In the genomic region with DNA sequence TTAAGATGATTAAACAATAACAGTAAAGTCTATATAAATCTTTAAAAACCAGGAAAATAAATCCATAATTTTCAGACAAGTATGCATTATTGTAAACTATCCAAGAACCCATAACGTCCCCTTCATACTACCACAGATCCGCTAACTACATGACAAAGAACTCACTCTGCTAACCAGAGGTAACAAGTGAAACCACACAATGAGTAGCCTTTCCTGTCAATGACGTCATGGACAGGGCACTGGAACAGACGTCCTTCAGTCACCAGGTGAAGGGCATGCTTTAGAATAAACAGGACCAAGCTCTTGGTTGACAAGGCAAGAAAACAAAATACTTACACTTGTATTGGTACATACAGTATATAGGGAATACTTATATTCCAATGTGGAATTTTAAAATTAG, we compare ENCODE assay signal across 10 cellular contexts. TPM values are rescaled to one million over a fixed set of nuclear protein-coding genes. Genes with fewer than 3 reads are reported as not detected.
DNase-seq lines count a peak whose midpoint lies in the region; TF ChIP-seq lines count a peak whose summit lies in the region.
"Had no signal": no experiment of that assay in that cellular context is flagged by ENCODE, and none has a peak within 500 bp of the region (broad histone marks: within the 10 kb centered on the region; RNA-seq: fewer than 3 reads in every experiment).

No MANE protein-coding gene starts in this region.

- H3K4me2 ChIP-seq in mesenchymal stem cell (ENCODE audit: low read length, poor library complexity, severe bottlenecking): no peak overlapping the region

- H2BK5ac ChIP-seq in mesenchymal stem cell (ENCODE audit: low read depth, low read length, poor library complexity, severe bottlenecking): no peak overlapping the region

- no peak overlapping the region for H3K18ac ChIP-seq in mesenchymal stem cell (ENCODE audit: low read depth in 1 of 2, low read length in 2 of 2)

- TF ChIP-seq POLR2A in Peyer's patch (IDR thresholded peaks at IDR 0.05): no peak

- H3K4me3 Mint-ChIP-seq in Calu3 (ENCODE audit: low read depth, unreplicated experiment) (no peak overlapping the region), endodermal cell (no peak overlapping the region)
- H3K4me3 Mint-ChIP-seq: CD4-positive, CD25-positive, alpha-beta regulatory T cell had no signal

- TF ChIP-seq CTCF in Calu3 (IDR thresholded peaks at IDR 0.05; ENCODE audit: unreplicated experiment) (no peak), endodermal cell (conservative IDR thresholded peaks at IDR 0.05) (no peak), Peyer's patch (IDR thresholded peaks at IDR 0.05) (no peak)

- H2AFZ ChIP-seq in mesenchymal stem cell (ENCODE audit: low read depth, low read length): no peak overlapping the region

- H3K23ac ChIP-seq in mesenchymal stem cell (ENCODE audit: low read length in 2 of 2): no peak overlapping the region

- CTCF ChIA-PET in Calu3 (lab: Charles Lee): interaction anchor here (1.2 kb wide), 1 partner anchor 67 kb away, joined by 3 read pairs; no protein-coding TSS in a partner anchor

- H3K9me3 ChIP-seq in endodermal cell (ENCODE audit: control insufficient read depth, low read length): peaks cover 11% of the 10 kb centered on the region
- H3K9me3 ChIP-seq in mesenchymal stem cell (ENCODE audit: control insufficient read depth, low read length): no peaks in the 10 kb centered on the region
- H3K9me3 ChIP-seq in Peyer's patch: no peaks in the 10 kb centered on the region

- no peak overlapping the region for H2BK15ac ChIP-seq in mesenchymal stem cell (ENCODE audit: low read depth, poor library complexity, severe bottlenecking)

- H3K36me3 Mint-ChIP-seq in Calu3 (ENCODE audit: insufficient read depth, unreplicated experiment) (no peaks in the 10 kb centered on the region), endodermal cell (ENCODE audit: low read depth) (peaks cover 26% of the 10 kb centered on the region)

- no peak overlapping the region for H2AK5ac ChIP-seq in mesenchymal stem cell (ENCODE audit: low read length, severe bottlenecking)

- no peak overlapping the region for H3K27ac ChIP-seq in endodermal cell (ENCODE audit: low read depth, low read length)
- no peak overlapping the region for H3K27ac ChIP-seq in mesenchymal stem cell (ENCODE audit: low read length, poor library complexity, severe bottlenecking)
- H3K27ac ChIP-seq in Peyer's patch: no peak overlapping the region

- H3K36me3 ChIP-seq in endodermal cell (ENCODE audit: control insufficient read depth, insufficient read depth, low read length) (peaks cover 84% of the 10 kb centered on the region), mesenchymal stem cell (ENCODE audit: control insufficient read depth in 1 of 2, insufficient read depth in 2 of 2, low read depth in 1 of 2, low read length in 2 of 2) (peaks cover 7 to 8% of the 10 kb centered on the region in 2 experiments), Peyer's patch (no peaks in the 10 kb centered on the region)

- peaks cover 16% of the 10 kb centered on the region for H3K79me1 ChIP-seq in mesenchymal stem cell (replicated peaks; ENCODE audit: low read length, poor library complexity, severe bottlenecking)

- H3K4ac ChIP-seq in mesenchymal stem cell (ENCODE audit: low read depth in 1 of 2, low read length in 2 of 2): no peak overlapping the region

- no peak overlapping the region for H2BK12ac ChIP-seq in mesenchymal stem cell (ENCODE audit: low read length in 2 of 2)

- H4K91ac ChIP-seq in mesenchymal stem cell (ENCODE audit: low read length): no peak overlapping the region

- BruUV-seq in Calu3 (replicated peaks; lab: Mats Ljungman, UMichigan): no TSS peak

- no peaks in the 10 kb centered on the region for H3K9me3 Mint-ChIP-seq in Calu3 (ENCODE audit: low read depth, unreplicated experiment)
- H3K9me3 Mint-ChIP-seq in endodermal cell: peaks cover 3% of the 10 kb centered on the region
- H3K9me3 Mint-ChIP-seq: CD4-positive, CD25-positive, alpha-beta regulatory T cell had no signal

- H3K27me3 ChIP-seq in endodermal cell (ENCODE audit: control insufficient read depth, insufficient read depth, low read length, poor library complexity, severe bottlenecking) (no peaks in the 10 kb centered on the region), mesenchymal stem cell (ENCODE audit: control insufficient read depth in 1 of 2, insufficient read depth in 1 of 2, low read length in 2 of 2) (no peaks in the 10 kb centered on the region), Peyer's patch (no peaks in the 10 kb centered on the region)

- intact Hi-C loops in Calu3 (cut with micrococcal nuclease; ENCODE audit: unreplicated experiment): no loop called here

- peaks cover 4% of the 10 kb centered on the region for H3K4me1 ChIP-seq in endodermal cell (ENCODE audit: control insufficient read depth, insufficient read depth, low read length)
- H3K4me1 ChIP-seq in mesenchymal stem cell (ENCODE audit: control insufficient read depth, insufficient read depth, low read depth, low read length): peaks cover 5% of the 10 kb centered on the region
- no peaks in the 10 kb centered on the region for H3K4me1 ChIP-seq in Peyer's patch

- no peak overlapping the region for H2BK120ac ChIP-seq in mesenchymal stem cell (ENCODE audit: low read depth, low read length)

- H3K27ac Mint-ChIP-seq in Calu3 (ENCODE audit: unreplicated experiment) (no peak overlapping the region), endodermal cell (peak overlapping the region; percentile 69)
- H3K27ac Mint-ChIP-seq: CD4-positive, CD25-positive, alpha-beta regulatory T cell had no signal

- H3K9ac ChIP-seq in endodermal cell (ENCODE audit: extremely low read depth, low read length, poor library complexity, severe bottlenecking) (no peak overlapping the region), mesenchymal stem cell (ENCODE audit: low read length) (no peak overlapping the region)

- no peak overlapping the region for H3K14ac ChIP-seq in mesenchymal stem cell (ENCODE audit: low read length in 2 of 2)

- DNase-seq in Calu3 (peak; percentile 16), NCI-H774 (lab: John Stamatoyannopoulos, UW) (peak; percentile 40), endodermal cell (no peak), mesenchymal stem cell (peak; percentile 66), GDM1 (lab: John Stamatoyannopoulos, UW) (no peak), Peyer's patch (no peak), HUDEP-2 (lab: John Stamatoyannopoulos, UW; ENCODE audit: unreplicated experiment in 76 of 76) (no peak), NCI-H2171 (lab: John Stamatoyannopoulos, UW) (no peak)
- DNase-seq: CD4-positive, CD25-positive, alpha-beta regulatory T cell; stimulated activated naive CD4-positive, alpha-beta T cell had no signal

- WGBS in endodermal cell (ENCODE audit: insufficient coverage in 1 of 2, insufficient read length in 1 of 2), 2 experiments: 85 to 89% methylated on average over 2 to 4 of the region's 4 CpGs
- WGBS in mesenchymal stem cell: 38% methylated on average over 4 of the region's 4 CpGs

- no peak overlapping the region for H3K4me3 ChIP-seq in endodermal cell (ENCODE audit: low read length)
- no peak overlapping the region for H3K4me3 ChIP-seq in mesenchymal stem cell (ENCODE audit: insufficient read depth in 1 of 2, low read depth in 1 of 2, low read length in 2 of 2)
- H3K4me3 ChIP-seq in Peyer's patch: no peak overlapping the region

- H4K8ac ChIP-seq in mesenchymal stem cell (ENCODE audit: low read length): no peak overlapping the region

- H3K27me3 Mint-ChIP-seq in Calu3 (ENCODE audit: unreplicated experiment) (no peaks in the 10 kb centered on the region), endodermal cell (ENCODE audit: insufficient read depth) (no peaks in the 10 kb centered on the region)

- H3K4me1 Mint-ChIP-seq in Calu3 (ENCODE audit: low read depth, unreplicated experiment) (peaks cover 8% of the 10 kb centered on the region), endodermal cell (peaks cover 36% of the 10 kb centered on the region)

RNA-seq across cellular contexts. Expression of a gene that starts 45.2 kb away (rescaled TPM):
- total RNA-seq in Calu3 (2022) (27.0 and 34.0 TPM in 2 replicates), endodermal cell (10 to 100 TPM; 64.7 to 74.4 TPM), Peyer's patch (10 to 100 TPM; 29.7 to 54.5 (median 33.6) TPM)
- polyA plus RNA-seq in endodermal cell (2013, experiment 1 of 2): 120 TPM
- polyA plus RNA-seq in endodermal cell (2013, experiment 2 of 2): 106 TPM
- polyA plus RNA-seq in mesenchymal stem cell (2013, experiment 1 of 2): 54.8 TPM
- 54.6 TPM for polyA plus RNA-seq in mesenchymal stem cell (2013, experiment 2 of 2)

Comparison
In these comparisons a context has a peak if more than half of its experiments do, and no peak if none do; other contexts are left out.
1. DNase-seq: peak in Calu3 (single experiment), NCI-H774 (single experiment) and mesenchymal stem cell (single experiment); none in endodermal cell (single experiment), GDM1 (single experiment), Peyer's patch (0 of 3), HUDEP-2 (0 of 76) and NCI-H2171 (single experiment).